ENCODE assay signal across 30 cellular contexts in the genomic region with DNA sequence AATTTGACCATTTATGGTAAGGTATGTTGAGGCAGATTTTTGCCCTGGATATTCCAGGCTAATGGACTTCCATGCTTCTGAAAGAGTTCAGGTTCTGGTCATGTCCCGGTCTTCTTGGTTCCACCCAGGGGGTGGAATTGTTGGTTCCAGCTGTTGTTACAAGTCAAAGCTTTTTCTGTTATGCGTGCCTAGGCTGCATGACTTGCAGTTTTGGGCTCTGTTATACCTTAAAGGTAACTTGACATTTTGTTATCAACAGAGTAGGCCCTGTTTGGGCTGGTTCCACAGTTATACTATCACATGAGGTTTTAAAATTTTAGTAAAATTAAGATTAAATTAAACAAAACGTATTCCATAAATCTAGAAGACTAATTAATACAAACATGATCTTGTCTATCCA.
"Had no signal": no experiment of that assay in that cellular context is flagged by ENCODE, and none has a peak within 500 bp of the region (broad histone marks: within the 10 kb centered on the region; RNA-seq: fewer than 3 reads in every experiment).

No MANE protein-coding gene starts in this region.

- H3K4me2 ChIP-seq: KMS-11 had no signal

- H3K9me3 ChIP-seq: adrenal gland, SJCRH30 had no signal

- H3K4me1 ChIP-seq: adrenal gland had no signal

- ATAC-seq: activated CD8-positive, alpha-beta T cell treated with anti-CD3 and anti-CD28 coated beads, Interleukin-2, amount 10 ng/mL, durations not matched to agents 7 days and 5 days; activated naive CD4-positive, alpha-beta T cell treated with anti-CD3 and anti-CD28 coated beads, Interleukin-2, amount 50 U/mL, for 72 hours; Panc1 had no signal

- H3K27me3 ChIP-seq: adrenal gland, SJCRH30 had no signal

- FAIRE-seq: astrocyte, bronchial epithelial cell had no signal

- H3K27ac ChIP-seq: adrenal gland, KMS-11, SJCRH30, SK-N-MC, WERI-Rb-1 had no signal

- H3K4me3 ChIP-seq: adrenal gland, SJCRH30, SK-N-MC had no signal

- H3K36me3 ChIP-seq: adrenal gland, SJCRH30, WERI-Rb-1 had no signal

- DNase-seq: activated CD4-positive, alpha-beta T cell treated with anti-CD3 and anti-CD28 coated beads, Interleukin-2, amount 10 ng/mL, durations not matched to agents 7 days and 5 days; activated CD4-positive, alpha-beta T cell treated with anti-CD3 and anti-CD28 coated beads, Interleukin-2, amount 50 U/mL, for 48 hours; activated CD8-positive, alpha-beta T cell treated with anti-CD3 and anti-CD28 coated beads, Interleukin-2, amount 10 ng/mL, durations not matched to agents 7 days and 5 days; activated gamma-delta T cell; activated naive CD4-positive, alpha-beta T cell treated with Interleukin-2 at 50 U/mL for 16 hours; activated T-cell treated with anti-CD3 and anti-CD28 coated beads, Interleukin-2, amount 50 U/mL, for 24 hours; adrenal gland; caudate nucleus; MM.1S; MV-4-11; NCI-H1092; NCI-H1417; NCI-H146; NCI-H187; NCI-H2029 treated with DMSO at 0.1 percent for 48 hours; NCI-H2107; NCI-H2171; NCI-H226; NCI-H446 treated with DMSO at 0.1 percent for 48 hours; NCI-H524; SHP77; SJCRH30; T1000; WERI-Rb-1 had no signal

- H3K9ac ChIP-seq: KMS-11 had no signal
